Comparison of ENCODE assay signal across 9 cellular contexts in the genomic region with DNA sequence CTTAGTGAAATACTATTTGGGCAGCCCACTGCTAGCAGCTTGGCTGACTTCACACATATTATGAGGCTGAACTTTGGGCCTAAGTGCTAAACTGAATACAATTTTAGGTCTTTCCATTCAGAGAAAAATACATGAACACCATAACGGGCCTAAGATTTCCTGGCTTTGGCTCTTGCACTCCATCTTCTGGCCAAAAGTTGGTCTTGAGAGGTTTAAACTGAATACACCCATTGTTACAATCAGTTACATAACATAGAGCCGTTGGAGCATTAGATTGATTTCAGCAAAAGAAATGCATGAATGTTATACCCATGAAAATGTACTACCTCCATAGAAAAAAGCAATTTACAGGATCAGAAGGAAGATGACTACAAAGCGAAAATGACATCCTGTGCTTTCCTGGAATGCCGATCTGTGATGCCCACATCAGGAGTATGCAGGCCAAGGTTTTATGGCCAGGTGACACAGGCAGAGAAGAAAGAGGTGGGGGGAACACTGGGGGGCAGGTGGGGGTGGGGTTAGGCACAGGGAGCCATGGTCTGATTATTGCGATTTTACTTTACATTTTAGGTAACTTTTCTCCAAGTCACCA. TPM values are rescaled to one million over a fixed set of nuclear protein-coding genes. Genes with fewer than 3 reads are reported as not detected.
DNase-seq lines count a peak whose midpoint lies in the region; ATAC-seq and TF ChIP-seq lines count a peak whose summit lies in the region.
"Had no signal": no experiment of that assay in that cellular context is flagged by ENCODE, and none has a peak within 500 bp of the region (broad histone marks: within the 10 kb centered on the region; RNA-seq: fewer than 3 reads in every experiment).

No MANE protein-coding gene starts in this region.

- ATAC-seq in HG03097 (IDR thresholded peaks at IDR 0.05; ENCODE audit: low FRiP score, unreplicated experiment), result no peak

- H3K27me3 ChIP-seq in Caco-2 (replicated peaks; ENCODE audit: control insufficient read depth, insufficient read depth, low read length) (no peaks in the 10 kb centered on the region; the same call in 1 of the 2 replicates), ascending aorta (no peaks in the 10 kb centered on the region)

- H3K27ac ChIP-seq in ascending aorta, result no peak overlapping the region
- H3K27ac ChIP-seq: skin epidermis had no signal

- POLR2A ChIA-PET in Caco-2 (lab: Charles Lee), result no interaction called here

- peak; percentile 79 to 85 for TF ChIP-seq CTCF in Caco-2 (IDR thresholded peaks at IDR 0.05; ENCODE audit: insufficient read depth in 1 of 2, low read depth in 1 of 2, low read length in 1 of 2, severe bottlenecking in 1 of 2, unreplicated experiment in 1 of 2)
- TF ChIP-seq CTCF in HFFc6 (IDR thresholded peaks at IDR 0.05), result peak; percentile 79
- TF ChIP-seq CTCF in ascending aorta (IDR thresholded peaks at IDR 0.05), result peak; percentile 12 to 60 (median 40)

- DNase-seq in Caco-2, result peak; percentile 50 to 59
- DNase-seq in HFFc6, result peak; percentile 23
- peak; percentile 57 for DNase-seq in NOMO-1 treated with dmso at 0.1 percent for 144 hours (lab: John Stamatoyannopoulos, UW; ENCODE audit: unreplicated experiment)
- DNase-seq in ascending aorta (ENCODE audit: low spot score in 2 of 2), result no peak
- peak; percentile 22 for DNase-seq in hepatic stellate cell (ENCODE audit: low spot score)
- peak; percentile 25 for DNase-seq in stimulated activated CD8-positive, alpha-beta memory T cell treated with anti-CD3 and anti-CD28 coated beads, Interleukin-4, amount 100 ng/mL, for 48 hours
- no peak for DNase-seq in islet precursor cell

- H3K27ac Mint-ChIP-seq in Caco-2 (ENCODE audit: unreplicated experiment), result no peak overlapping the region
- H3K27ac Mint-ChIP-seq in HFFc6, result no peak overlapping the region

- H3K4me3 Mint-ChIP-seq in Caco-2 (ENCODE audit: unreplicated experiment) (no peak overlapping the region), HFFc6 (no peak overlapping the region)

- intact Hi-C loops in Caco-2 (cut with micrococcal nuclease; ENCODE audit: unreplicated experiment) (loop anchor here (1.0 to 10.0 kb wide), 5 partner anchors 83 to 489 kb away; no protein-coding TSS in a partner anchor), ascending aorta (cut with DNase I) (loop anchor here (2.0 kb wide), 1 partner anchor 488 kb away; no protein-coding TSS in a partner anchor)

- BruUV-seq in Caco-2 (replicated peaks; lab: Mats Ljungman, UMichigan), result no TSS peak

- H3K4me3 ChIP-seq in Caco-2 (ENCODE audit: low read depth, low read length), result no peak overlapping the region
- H3K4me3 ChIP-seq in ascending aorta, result no peak overlapping the region
- H3K4me3 ChIP-seq: skin epidermis had no signal

- H3K4me1 ChIP-seq in Caco-2 (no peaks in the 10 kb centered on the region), ascending aorta (no peaks in the 10 kb centered on the region)

- H3K36me3 ChIP-seq in Caco-2 (ENCODE audit: control insufficient read depth, insufficient read depth, low read length) (no peaks in the 10 kb centered on the region), ascending aorta (no peaks in the 10 kb centered on the region)

- H3K27me3 Mint-ChIP-seq in Caco-2 (ENCODE audit: insufficient read depth, unreplicated experiment) (peaks cover 6% of the 10 kb centered on the region), HFFc6 (ENCODE audit: insufficient read depth) (peaks cover 13% of the 10 kb centered on the region)

- no peaks in the 10 kb centered on the region for H3K36me3 Mint-ChIP-seq in Caco-2 (ENCODE audit: insufficient read depth, unreplicated experiment)
- H3K36me3 Mint-ChIP-seq in HFFc6 (ENCODE audit: low read depth), result no peaks in the 10 kb centered on the region

- no peaks in the 10 kb centered on the region for H3K4me1 Mint-ChIP-seq in Caco-2 (ENCODE audit: low read depth, unreplicated experiment)
- peaks cover 15% of the 10 kb centered on the region; the same call in 1 of the 2 replicates for H3K4me1 Mint-ChIP-seq in HFFc6 (ENCODE audit: low read depth)

- H3K9me3 ChIP-seq in Caco-2 (no peaks in the 10 kb centered on the region), ascending aorta (no peaks in the 10 kb centered on the region)

- CTCF ChIA-PET in Caco-2 (lab: Charles Lee), result no interaction called here

- H3K9me3 Mint-ChIP-seq in Caco-2 (ENCODE audit: unreplicated experiment), result no peaks in the 10 kb centered on the region
- no peaks in the 10 kb centered on the region for H3K9me3 Mint-ChIP-seq in HFFc6

RNA-seq across cellular contexts. Expression of a gene that starts 11.1 kb away (rescaled TPM):
- total RNA-seq in Caco-2 (2022), result not detected in 2 replicates
- not detected for total RNA-seq in HFFc6 (2021; fragmentation: NEBNext Ultra II Directional; extraction: Animal tissue kit (Norgen Biotek cat#: 25700))
- total RNA-seq in ascending aorta, result not detected

Comparison
In these comparisons a context has a peak if more than half of its experiments do, and no peak if none do; other contexts are left out.
1. DNase-seq: peak in Caco-2 (2 of 2), HFFc6 (single experiment), NOMO-1 treated with dmso at 0.1 percent for 144 hours (single experiment), hepatic stellate cell (single experiment) and stimulated activated CD8-positive, alpha-beta memory T cell treated with anti-CD3 and anti-CD28 coated beads, Interleukin-4, amount 100 ng/mL, for 48 hours (single experiment); none in ascending aorta (0 of 2) and islet precursor cell (single experiment).
2. Peak in every context shown above with its lines, with median percentiles within 50 percentile points of each other: CTCF ChIP-seq.